ENCODE assay signal across 23 cellular contexts in genomic region chr3:160369784-160370183, GRCh38. TPM values are rescaled to one million over a fixed set of nuclear protein-coding genes. Genes with fewer than 3 reads are reported as not detected.
DNase-seq lines count a peak whose midpoint lies in the region; ATAC-seq and TF ChIP-seq lines count a peak whose summit lies in the region.
"Had no signal": no experiment of that assay in that cellular context is flagged by ENCODE, and none has a peak within 500 bp of the region (broad histone marks: within the 10 kb centered on the region; RNA-seq: fewer than 3 reads in every experiment).

No MANE protein-coding gene starts in this region.

- DNase-seq in A172 (ENCODE audit: low spot score) (peak; percentile 16), OCI-LY7 (ENCODE audit: low spot score) (no peak), NCI-H187 treated with DMSO at 0.1 percent for 48 hours (lab: John Stamatoyannopoulos, UW) (no peak)
- DNase-seq in CD8-positive, alpha-beta T cell: no peak
- DNase-seq in central memory CD4-positive, alpha-beta T cell: peak; percentile 29
- DNase-seq: activated CD4-positive, alpha-beta T cell treated with anti-CD3 and anti-CD28 coated beads, Interleukin-2, amount 50 U/mL, for 4 hours; activated gamma-delta T cell; cortex of kidney; foreskin melanocyte; GOT3; left ventricle myocardium superior; MV-4-11; NCI-H510A treated with DMSO at 0.1 percent for 48 hours; nephron progenitor cell; NK-92 treated with Interleukin-12 subunit alpha and Interleukin-12 subunit beta, amount 100 ng/mL, for 24 hours; right cardiac atrium; stimulated activated CD4-positive, alpha-beta T cell treated with anti-CD3 and anti-CD28 coated beads, Interleukin-4, amount 100 ng/mL, for 24 hours had no signal

- H3K27me3 ChIP-seq in CD8-positive, alpha-beta T cell (ENCODE audit: insufficient read depth, low read length): no peaks in the 10 kb centered on the region
- H3K27me3 ChIP-seq: esophagus muscularis mucosa, hepatocyte had no signal

- POLR2A ChIA-PET in CD8-positive, alpha-beta T cell (lab: Charles Lee): no interaction called here
- POLR2A ChIA-PET in OCI-LY7 (lab: Charles Lee): interaction anchor here (0.6 to 2.0 kb wide), 8 partner anchors 11 to 485 kb away, joined by 3 to 7 read pairs (median 3); no protein-coding TSS in a partner anchor

- H3K36me3 ChIP-seq in CD8-positive, alpha-beta T cell (ENCODE audit: insufficient read depth, low read length): no peaks in the 10 kb centered on the region
- H3K36me3 ChIP-seq in OCI-LY7 (ENCODE audit: insufficient read depth, low read length): peaks cover 37% of the 10 kb centered on the region

- H3K4me3 ChIP-seq in CD8-positive, alpha-beta T cell (ENCODE audit: low read depth, low read length): no peak overlapping the region
- no peak overlapping the region for H3K4me3 ChIP-seq in OCI-LY7 (ENCODE audit: low read depth, low read length, poor library complexity, severe bottlenecking)
- H3K4me3 ChIP-seq: esophagus muscularis mucosa, hepatocyte had no signal

- H3K9me2 ChIP-seq in OCI-LY7 (ENCODE audit: insufficient read depth, low read length): no peaks in the 10 kb centered on the region

- CTCF ChIA-PET in CD8-positive, alpha-beta T cell (lab: Charles Lee): no interaction called here
- CTCF ChIA-PET in OCI-LY7 (lab: Charles Lee; ENCODE audit: unreplicated experiment): no interaction called here

- intact Hi-C loops in CD8-positive, alpha-beta T cell (cut with DNase I, micrococcal nuclease): no loop called here
- intact Hi-C loops in OCI-LY7 (cut with micrococcal nuclease; ENCODE audit: unreplicated experiment): no loop called here

- peaks cover 24% of the 10 kb centered on the region for H3K4me1 Mint-ChIP-seq in CD8-positive, alpha-beta T cell (ENCODE audit: low read depth)
- H3K4me1 Mint-ChIP-seq: nephron progenitor cell had no signal

- ATAC-seq in CD8-positive, alpha-beta T cell: no peak
- ATAC-seq in HG03521 (IDR thresholded peaks at IDR 0.05; ENCODE audit: unreplicated experiment) (no peak), HG02840 (IDR thresholded peaks at IDR 0.05; ENCODE audit: low FRiP score, unreplicated experiment) (no peak)
- ATAC-seq: left ventricle myocardium superior, right cardiac atrium had no signal

- H3K79me2 ChIP-seq in OCI-LY7 (ENCODE audit: insufficient read depth, low read depth, low read length): no peaks in the 10 kb centered on the region
- H3K79me2 ChIP-seq: hepatocyte, parathyroid adenoma had no signal

- no peaks in the 10 kb centered on the region for H4K20me1 ChIP-seq in OCI-LY7 (ENCODE audit: insufficient read depth, low read length)

- no peaks in the 10 kb centered on the region for H3K9me3 Mint-ChIP-seq in CD8-positive, alpha-beta T cell
- H3K9me3 Mint-ChIP-seq: nephron progenitor cell had no signal

- peak overlapping the region; percentile 4; the same call in 1 of the 2 replicates for H3K4me2 ChIP-seq in OCI-LY7 (ENCODE audit: low read length)
- H3K4me2 ChIP-seq: hepatocyte had no signal

- no peak overlapping the region for H2AFZ ChIP-seq in OCI-LY7 (ENCODE audit: low read length)
- H2AFZ ChIP-seq: hepatocyte, parathyroid adenoma had no signal

- H3K36me3 Mint-ChIP-seq in CD8-positive, alpha-beta T cell: peaks cover 34% of the 10 kb centered on the region

- H3K9me3 ChIP-seq in CD8-positive, alpha-beta T cell (ENCODE audit: low read length): no peaks in the 10 kb centered on the region
- no peaks in the 10 kb centered on the region for H3K9me3 ChIP-seq in OCI-LY7 (ENCODE audit: low read length)
- H3K9me3 ChIP-seq: esophagus muscularis mucosa had no signal

- peaks cover 19% of the 10 kb centered on the region for H3K4me1 ChIP-seq in CD8-positive, alpha-beta T cell (ENCODE audit: insufficient read depth, low read length)
- peaks cover 14% of the 10 kb centered on the region for H3K4me1 ChIP-seq in OCI-LY7 (ENCODE audit: insufficient read depth, low read length, poor library complexity, severe bottlenecking)
- H3K4me1 ChIP-seq: esophagus muscularis mucosa, parathyroid adenoma had no signal

- no TSS peak for BruUV-seq in OCI-LY7 (replicated peaks; lab: Mats Ljungman, UMichigan)

- no peak overlapping the region for H3K27ac ChIP-seq in CD8-positive, alpha-beta T cell (ENCODE audit: low read depth, low read length)
- H3K27ac ChIP-seq in OCI-LY7 (ENCODE audit: low read depth, low read length, poor library complexity, severe bottlenecking): no peak overlapping the region
- H3K27ac ChIP-seq: C4-2B, esophagus muscularis mucosa, hepatocyte, parathyroid adenoma had no signal

- H3K27me3 Mint-ChIP-seq in CD8-positive, alpha-beta T cell (ENCODE audit: low read depth): no peaks in the 10 kb centered on the region

- no peak for TF ChIP-seq CTCF in CD8-positive, alpha-beta T cell (IDR thresholded peaks at IDR 0.05)
- TF ChIP-seq CTCF in OCI-LY7 (conservative IDR thresholded peaks at IDR 0.05; ENCODE audit: low read length): no peak

- peak overlapping the region; percentile 8 for H3K4me3 Mint-ChIP-seq in CD8-positive, alpha-beta T cell
- H3K4me3 Mint-ChIP-seq: nephron progenitor cell had no signal

- peak overlapping the region; percentile 49 for H3K27ac Mint-ChIP-seq in CD8-positive, alpha-beta T cell
- H3K27ac Mint-ChIP-seq: nephron progenitor cell had no signal

RNA-seq across cellular contexts. Expression of gene IFT80, which starts 29.2 kb away (rescaled TPM):
- total RNA-seq in A172 (2014; rRNA removed; shearing (Covaris generic)): 32.7 and 41.1 TPM in 2 replicates
- total RNA-seq in CD8-positive, alpha-beta T cell: 10 to 100 TPM in 1 of 2 experiments, 1 to 10 TPM in 1; 9.9 to 12.7 TPM
- total RNA-seq in OCI-LY7 (2014; rRNA removed; shearing (Covaris generic)): 33.5 and 37.3 TPM in 2 replicates
- 48.9 and 49.5 TPM in 2 replicates for total RNA-seq in OCI-LY7 (2022)

RNA-seq across cellular contexts. Expression of gene SMC4, which starts 29.7 kb away (rescaled TPM):
- total RNA-seq in A172 (2014; rRNA removed; shearing (Covaris generic)): 126 and 165 TPM in 2 replicates
- total RNA-seq in CD8-positive, alpha-beta T cell: 10 to 100 TPM; 40.8 to 43.5 TPM
- 316 and 348 TPM in 2 replicates for total RNA-seq in OCI-LY7 (2014; rRNA removed; shearing (Covaris generic))
- total RNA-seq in OCI-LY7 (2022): 352 and 382 TPM in 2 replicates

Comparison
In these comparisons a context has a peak if more than half of its experiments do, and no peak if none do; other contexts are left out.
1. DNase-seq: peak in A172 (single experiment) and central memory CD4-positive, alpha-beta T cell (single experiment); none in CD8-positive, alpha-beta T cell (0 of 7), OCI-LY7 (single experiment) and NCI-H187 treated with DMSO at 0.1 percent for 48 hours (single experiment).